ENCODE assay signal across 9 cellular contexts in the genomic region with DNA sequence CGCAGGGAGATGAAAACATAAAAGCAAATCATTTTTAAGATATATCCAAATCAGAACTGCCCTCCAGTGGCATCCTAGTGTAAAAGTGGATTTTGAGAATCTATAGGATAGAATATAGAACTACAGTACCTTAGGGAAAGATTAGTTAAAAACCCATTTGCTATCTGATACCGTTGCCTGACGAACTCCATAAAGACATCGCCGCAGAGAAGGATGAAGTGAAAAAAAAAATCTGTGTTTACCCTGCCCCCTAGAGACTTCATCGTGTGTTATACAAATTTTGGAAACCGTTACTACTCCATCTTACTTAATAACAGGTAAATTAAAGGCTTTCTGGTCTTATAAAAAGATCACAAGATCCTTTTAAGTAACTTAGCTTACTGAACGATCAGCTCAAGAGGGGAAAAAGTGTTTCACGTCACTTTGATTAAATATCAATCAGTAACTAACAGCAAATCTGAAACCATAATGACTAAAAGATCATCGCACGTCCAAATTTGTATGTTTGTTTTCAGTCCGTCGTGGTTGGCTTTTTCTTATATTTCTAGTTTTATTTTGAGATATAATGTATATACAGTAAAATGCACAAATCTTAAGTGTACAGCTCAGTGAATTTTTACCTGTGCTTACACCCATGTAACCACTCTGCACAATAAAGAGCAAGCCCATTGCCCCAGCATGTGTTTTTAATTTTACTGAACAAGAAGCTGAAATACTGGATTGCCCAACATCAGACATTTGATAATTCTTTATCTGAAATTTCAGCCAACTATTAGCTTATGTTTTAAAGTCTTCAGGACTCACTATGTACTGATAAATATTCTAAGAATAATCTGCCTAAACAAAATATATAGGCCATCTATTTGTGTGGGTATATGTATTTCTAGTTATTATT. TPM values are rescaled to one million over a fixed set of nuclear protein-coding genes. Genes with fewer than 3 reads are reported as not detected.
DNase-seq lines count a peak whose midpoint lies in the region; ATAC-seq, FAIRE-seq and TF ChIP-seq lines count a peak whose summit lies in the region.
"Had no signal": no experiment of that assay in that cellular context is flagged by ENCODE, and none has a peak within 500 bp of the region (broad histone marks: within the 10 kb centered on the region; RNA-seq: fewer than 3 reads in every experiment).

No MANE protein-coding gene starts in this region.

- TF ChIP-seq CTCF in AG04449 (IDR thresholded peaks at IDR 0.05; ENCODE audit: insufficient read depth, low read length, missing control alignments) (no peak), RWPE2 (IDR thresholded peaks at IDR 0.05; ENCODE audit: poor library complexity, severe bottlenecking) (peak; percentile 34), fibroblast of the aortic adventitia (IDR thresholded peaks at IDR 0.05; ENCODE audit: insufficient read depth, low read length) (peak; percentile 28), gastrocnemius medialis (IDR thresholded peaks at IDR 0.05 in 4 of 5, conservative IDR thresholded peaks at IDR 0.05 in 1 of 5) (peak in 1 of 5 experiments; percentile 10), D721Med (IDR thresholded peaks at IDR 0.05; ENCODE audit: insufficient read depth, missing control alignments) (no peak)

- peak; percentile 38 for FAIRE-seq in H54 (lab: Jason Lieb, UNC)
- FAIRE-seq in D721Med (lab: Jason Lieb, UNC), result no peak

- no peaks in the 10 kb centered on the region for H3K9me3 ChIP-seq in RWPE2 (ENCODE audit: severe bottlenecking)
- H3K9me3 ChIP-seq in gastrocnemius medialis, result no peaks in the 10 kb centered on the region

- peaks cover 38% of the 10 kb centered on the region for H3K36me3 ChIP-seq in RWPE2 (ENCODE audit: low read depth)
- H3K36me3 ChIP-seq in gastrocnemius medialis, result peaks cover 0 to 21% of the 10 kb centered on the region in 2 donors

- POLR2A ChIA-PET in AG04449 (lab: Yijun Ruan, JAX), result interaction anchor here (0.6 to 1.4 kb wide), 3 partner anchors 67 to 222 kb away, joined by 3 to 5 read pairs (median 4); no protein-coding TSS in a partner anchor

- CTCF ChIA-PET in AG04449 (lab: Yijun Ruan, JAX), result interaction anchor here (0.8 to 10.0 kb wide), 25 partner anchors 9 to 385 kb away, joined by 3 to 299 read pairs (median 5); a partner anchor contains a TSS

- no peak overlapping the region for H3K27ac ChIP-seq in RWPE2 (ENCODE audit: poor library complexity, severe bottlenecking)
- H3K27ac ChIP-seq in gastrocnemius medialis, result peak overlapping the region; percentile 36 to 68 (median 44)

- intact Hi-C loops in gastrocnemius medialis (cut with DNase I; ENCODE audit: low total_unique reads), result loop anchor here (5.0 to 10.0 kb wide), 4 partner anchors 77 to 709 kb away; a partner anchor contains a TSS

- TF ChIP-seq POLR2A in H54 (IDR thresholded peaks at IDR 0.05; ENCODE audit: low read depth, low read length) (no peak), gastrocnemius medialis (IDR thresholded peaks at IDR 0.05) (no peak)

- DNase-seq in AG04449 (ENCODE audit: low read depth, low spot score) (no peak), H54 (ENCODE audit: insufficient read length, low spot score) (no peak), RWPE2 (ENCODE audit: low spot score) (no peak), fibroblast of the aortic adventitia (ENCODE audit: low read depth) (peak; percentile 74), gastrocnemius medialis (no peak), D721Med (ENCODE audit: insufficient read length, low spot score) (no peak), NK-92 (lab: John Stamatoyannopoulos, UW; ENCODE audit: unreplicated experiment) (no peak)

- H3K4me1 ChIP-seq in RWPE2 (ENCODE audit: insufficient read depth, poor library complexity, severe bottlenecking) (peaks cover 5% of the 10 kb centered on the region), gastrocnemius medialis (peaks cover 15 to 18% of the 10 kb centered on the region in 2 donors)

- H3K4me3 ChIP-seq in AG04449 (ENCODE audit: low read depth, low read length), result peak overlapping the region; percentile 53
- peak overlapping the region; percentile 84 for H3K4me3 ChIP-seq in RWPE2 (ENCODE audit: severe bottlenecking)
- peak overlapping the region; percentile 62 for H3K4me3 ChIP-seq in fibroblast of the aortic adventitia (ENCODE audit: low read depth, low read length)
- peak overlapping the region; percentile 66 to 87 (median 76) for H3K4me3 ChIP-seq in gastrocnemius medialis

- in situ Hi-C loops in gastrocnemius medialis (cut with MboI; ENCODE audit: low sequenced_read_pairs in 4 of 4), result loop anchor here in 3 of 4 donors (10.0 to 25.0 kb wide), 3 partner anchors 129 to 377 kb away; a partner anchor contains a TSS

- H3K27me3 ChIP-seq in RWPE2 (ENCODE audit: insufficient read depth, poor library complexity, severe bottlenecking), result no peaks in the 10 kb centered on the region
- no peaks in the 10 kb centered on the region for H3K27me3 ChIP-seq in gastrocnemius medialis

- ATAC-seq in RWPE2 (ENCODE audit: low read depth) (no peak), gastrocnemius medialis (no peak), GM19467 (IDR thresholded peaks at IDR 0.05; ENCODE audit: unreplicated experiment) (no peak)

RNA-seq across cellular contexts. Expression of a gene that starts 0.9 kb away (rescaled TPM):
- total RNA-seq in fibroblast of the aortic adventitia (ENCODE audit: low replicate concordance) (35.8 and 85.7 TPM in 2 replicates), gastrocnemius medialis (10 to 100 TPM in 1 of 4 donors, 1 to 10 TPM in 3; 9.1 to 12.9 (median 9.8) TPM)

RNA-seq across cellular contexts. Expression of a gene that starts 41.1 kb away (rescaled TPM):
- total RNA-seq in fibroblast of the aortic adventitia (ENCODE audit: low replicate concordance), result not detected in 2 replicates
- not detected for total RNA-seq in gastrocnemius medialis
- total RNA-seq: glomerular endothelial cell had no signal

Comparison
In these comparisons a context has a peak if more than half of its experiments do, and no peak if none do; other contexts are left out.
1. CTCF ChIP-seq: peak in RWPE2 (single experiment) and fibroblast of the aortic adventitia (single experiment); none in AG04449 (single experiment) and D721Med (single experiment).
2. Peak in every context shown above with its lines, with median percentiles within 50 percentile points of each other: H3K4me3 ChIP-seq.